ENCODE assay signal across 13 cellular contexts in the genomic region with DNA sequence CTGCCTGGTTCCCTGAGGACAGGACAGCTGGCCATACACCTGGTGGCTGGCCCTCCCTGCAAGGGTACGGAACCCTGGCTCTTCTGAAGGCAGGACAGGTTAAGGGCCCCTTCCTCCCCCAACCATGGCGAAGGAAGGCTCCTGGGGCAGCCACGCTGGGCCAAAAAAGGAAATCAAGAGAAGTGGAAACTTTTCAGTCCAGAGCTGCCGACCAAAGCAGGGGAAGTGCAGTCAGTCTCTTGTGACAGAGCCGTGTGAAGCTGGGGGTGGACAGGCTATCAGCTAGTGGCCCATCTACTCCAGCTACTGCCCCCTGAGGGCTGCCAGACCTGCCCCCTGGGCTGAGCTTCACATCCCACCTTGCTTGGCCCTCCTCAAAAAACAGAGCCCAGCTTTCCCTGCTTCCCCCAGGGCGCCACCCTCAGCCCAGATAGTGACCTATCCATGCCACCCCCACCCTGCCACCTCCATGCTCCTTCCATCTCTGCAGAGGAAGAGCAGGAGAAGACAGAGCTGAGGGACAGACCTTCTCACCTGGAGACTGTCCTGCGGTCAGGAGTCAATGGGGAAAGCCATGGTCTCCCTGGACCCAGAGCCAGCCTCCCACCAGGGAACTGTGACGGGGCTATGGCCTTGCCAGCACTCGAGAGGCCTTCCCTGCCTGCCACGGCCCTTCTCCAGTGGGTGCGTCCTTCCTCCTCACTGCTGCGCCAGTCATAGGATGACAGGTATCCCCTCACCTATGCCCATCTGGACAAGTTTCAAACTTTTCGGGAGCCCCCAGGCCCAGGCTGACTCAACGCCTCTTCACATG. TPM values are rescaled to one million over a fixed set of nuclear protein-coding genes. Genes with fewer than 3 reads are reported as not detected.
DNase-seq lines count a peak whose midpoint lies in the region; ATAC-seq, FAIRE-seq and TF ChIP-seq lines count a peak whose summit lies in the region.
"Had no signal": no experiment of that assay in that cellular context is flagged by ENCODE, and none has a peak within 500 bp of the region (broad histone marks: within the 10 kb centered on the region; RNA-seq: fewer than 3 reads in every experiment).

No MANE protein-coding gene starts in this region.

- H3K27me3 Mint-ChIP-seq in activated T-cell treated with anti-CD3 and anti-CD28 coated beads, Interleukin-2, amount 50 U/mL, for 72 hours (ENCODE audit: low read depth) = no peaks in the 10 kb centered on the region
- H3K27me3 Mint-ChIP-seq in stimulated activated memory B cell treated with anti-CD40 and anti-IgM and Interleukin-4, amounts not matched to agents 10 μg/mL and 1 μg/mL and 100 μg/mL, for 72 hours = no peaks in the 10 kb centered on the region
- H3K27me3 Mint-ChIP-seq in CD4-positive, alpha-beta T cell = no peaks in the 10 kb centered on the region

- TF ChIP-seq EP300 in GM12878 (IDR thresholded peaks at IDR 0.05; ENCODE audit: borderline replicate concordance in 1 of 2, control insufficient read depth in 1 of 2, low read depth in 2 of 2, low read length in 2 of 2) = no peak

- under 1% methylated on average over 14 of the region's 14 CpGs for WGBS in GM12878 (ENCODE audit: insufficient coverage, insufficient replicate concordance, low lambda C conversion rate, missing lambda C conversion rate)

- peaks cover 100% of the 10 kb centered on the region for H3K79me2 ChIP-seq in GM12878 (ENCODE audit: control insufficient read depth, insufficient read depth, low read length)

- no peaks in the 10 kb centered on the region for H3K27me3 ChIP-seq in GM12878 (replicated peaks in 1 of 2; ENCODE audit: control insufficient read depth in 2 of 2, insufficient read depth in 2 of 2, low read length in 1 of 2)
- H3K27me3 ChIP-seq in CD4-positive, alpha-beta T cell (ENCODE audit: control insufficient read depth, insufficient read depth, low read length) = no peaks in the 10 kb centered on the region
- H3K27me3 ChIP-seq: foreskin keratinocyte, ovary had no signal

- peaks cover 4 to 18% of the 10 kb centered on the region in 2 donors for H3K36me3 Mint-ChIP-seq in activated T-cell treated with anti-CD3 and anti-CD28 coated beads, Interleukin-2, amount 50 U/mL, for 72 hours (ENCODE audit: insufficient read depth in 2 of 2)
- H3K36me3 Mint-ChIP-seq in stimulated activated memory B cell treated with anti-CD40 and anti-IgM and Interleukin-4, amounts not matched to agents 10 μg/mL and 1 μg/mL and 100 μg/mL, for 72 hours = peaks cover 87% of the 10 kb centered on the region
- H3K36me3 Mint-ChIP-seq in CD4-positive, alpha-beta T cell (ENCODE audit: low read depth) = no peaks in the 10 kb centered on the region

- H4K20me1 ChIP-seq in GM12878 (ENCODE audit: control insufficient read depth, insufficient read depth) = peaks cover 24% of the 10 kb centered on the region

- H3K4me3 ChIP-seq in GM12878 = peak overlapping the region; percentile 98
- H3K4me3 ChIP-seq: ovary, PC-9 had no signal

- intact Hi-C loops in GM12878 (cut with micrococcal nuclease; ENCODE audit: unreplicated experiment) = loop anchor here (2.0 kb wide), 1 partner anchor 24 kb away; no protein-coding TSS in a partner anchor
- intact Hi-C loops in CD4-positive, alpha-beta T cell (cut with DNase I, micrococcal nuclease) = no loop called here

- H2AFZ ChIP-seq in GM12878 (ENCODE audit: control insufficient read depth, low read depth, low read length) = no peak overlapping the region
- H2AFZ ChIP-seq: PC-9 had no signal

- TF ChIP-seq POLR2A in GM12878 (IDR thresholded peaks at IDR 0.05; ENCODE audit: low read depth, low read length) = no peak; the same call in 1 of the 2 replicates

- no peaks in the 10 kb centered on the region for H3K9me3 ChIP-seq in GM12878 (replicated peaks; ENCODE audit: control insufficient read depth, insufficient read depth, low read length)
- no peaks in the 10 kb centered on the region for H3K9me3 ChIP-seq in CD4-positive, alpha-beta T cell (ENCODE audit: control insufficient read depth, low read length)
- H3K9me3 ChIP-seq: ovary had no signal

- no peak for ATAC-seq in activated T-cell treated with anti-CD3 and anti-CD28 coated beads, Interleukin-2, amount 50 U/mL, for 72 hours (replicated peaks in 1 of 2)
- ATAC-seq in GM12878 (peak; percentile 0; the same call in 1 of the 3 replicates), GM21381 (IDR thresholded peaks at IDR 0.05; ENCODE audit: unreplicated experiment) (no peak)
- peak; percentile 1 for ATAC-seq in stimulated activated memory B cell treated with anti-CD40 and anti-IgM and Interleukin-4, amounts not matched to agents 10 μg/mL and 1 μg/mL and 100 μg/mL, for 72 hours
- ATAC-seq in CD4-positive, alpha-beta T cell (ENCODE audit: poor library complexity) = no peak
- ATAC-seq: foreskin keratinocyte, left colon had no signal

- H3K4me1 Mint-ChIP-seq in activated T-cell treated with anti-CD3 and anti-CD28 coated beads, Interleukin-2, amount 50 U/mL, for 72 hours (ENCODE audit: low read depth) = peaks cover 77% of the 10 kb centered on the region
- H3K4me1 Mint-ChIP-seq in stimulated activated memory B cell treated with anti-CD40 and anti-IgM and Interleukin-4, amounts not matched to agents 10 μg/mL and 1 μg/mL and 100 μg/mL, for 72 hours = peaks cover 80% of the 10 kb centered on the region
- H3K4me1 Mint-ChIP-seq in CD4-positive, alpha-beta T cell (ENCODE audit: low read depth) = peaks cover 2% of the 10 kb centered on the region

- DNase-seq in activated T-cell treated with anti-CD3 and anti-CD28 coated beads, Interleukin-2, amount 50 U/mL, for 72 hours = no peak
- DNase-seq in activated T-cell treated with anti-CD3 and anti-CD28 coated beads, Interleukin-2, amount 50 U/mL, for 48 hours = no peak
- DNase-seq in NOMO-1 treated with DMSO at 0.1 percent for 48 hours (lab: John Stamatoyannopoulos, UW; ENCODE audit: unreplicated experiment) (peak; percentile 46), GM12878 (ENCODE audit: low read depth, low spot score) (no peak), T1000 (lab: John Stamatoyannopoulos, UW) (no peak)
- DNase-seq in CD4-positive, alpha-beta T cell = no peak
- DNase-seq: activated CD4-positive, alpha-beta T cell treated with anti-CD3 and anti-CD28 coated beads, Interleukin-2, amount 50 U/mL, for 48 hours; foreskin keratinocyte; left colon; ovary; PC-9 had no signal

- in situ Hi-C loops in GM12878 (cut with MboI) = no loop called here

- CTCF ChIA-PET in GM12878 (lab: Yijun Ruan, JAX) = interaction anchor here (1.1 to 22.3 kb wide), 8 partner anchors 9 to 359 kb away, joined by 3 to 655 read pairs (median 7); a partner anchor contains a TSS
- CTCF ChIA-PET in CD4-positive, alpha-beta T cell (lab: Charles Lee) = no interaction called here

- TF ChIP-seq RAD21 in GM12878 (IDR thresholded peaks at IDR 0.05; ENCODE audit: insufficient read depth, low read depth, low read length) = no peak

- peak overlapping the region; percentile 62 for H3K27ac Mint-ChIP-seq in activated T-cell treated with anti-CD3 and anti-CD28 coated beads, Interleukin-2, amount 50 U/mL, for 72 hours
- peak overlapping the region; percentile 94 for H3K27ac Mint-ChIP-seq in stimulated activated memory B cell treated with anti-CD40 and anti-IgM and Interleukin-4, amounts not matched to agents 10 μg/mL and 1 μg/mL and 100 μg/mL, for 72 hours
- no peak overlapping the region for H3K27ac Mint-ChIP-seq in CD4-positive, alpha-beta T cell

- FAIRE-seq in GM12878 (lab: Jason Lieb, UNC) = no peak

- peaks cover 13 to 16% of the 10 kb centered on the region in 2 experiments; a peak in 3 of 4 replicates for H3K36me3 ChIP-seq in GM12878 (ENCODE audit: control insufficient read depth in 2 of 2, insufficient read depth in 2 of 2, low read length in 1 of 2)
- H3K36me3 ChIP-seq: ovary had no signal

- peaks cover 53% of the 10 kb centered on the region for H3K4me1 ChIP-seq in GM12878 (ENCODE audit: control insufficient read depth, insufficient read depth, low read length)

- H3K4me2 ChIP-seq in GM12878 (ENCODE audit: control insufficient read depth, insufficient read depth) = peak overlapping the region; percentile 97
- H3K4me2 ChIP-seq: PC-9 had no signal

- TF ChIP-seq CTCF in GM12878 (IDR thresholded peaks at IDR 0.05 in 2 of 3, conservative IDR thresholded peaks at IDR 0.05 in 1 of 3; ENCODE audit: control insufficient read depth in 2 of 3, extremely low read depth in 1 of 3, insufficient read depth in 1 of 3, low read depth in 3 of 3, low read length in 3 of 3) = peak in 2 of 3 experiments; percentile 8 to 10; a peak in 1 of 6 replicates
- TF ChIP-seq CTCF in CD4-positive, alpha-beta T cell (IDR thresholded peaks at IDR 0.05) = no peak

- SMC1A ChIA-PET in GM12878 (lab: Charles Lee; ENCODE audit: uncharacterized antibody, unreplicated experiment) = interaction anchor here (0.9 to 25.4 kb wide), 6 partner anchors 9 to 48 kb away, joined by 3 to 544 read pairs (median 34); no protein-coding TSS in a partner anchor

- no peaks in the 10 kb centered on the region for H3K9me3 Mint-ChIP-seq in activated T-cell treated with anti-CD3 and anti-CD28 coated beads, Interleukin-2, amount 50 U/mL, for 72 hours
- H3K9me3 Mint-ChIP-seq in stimulated activated memory B cell treated with anti-CD40 and anti-IgM and Interleukin-4, amounts not matched to agents 10 μg/mL and 1 μg/mL and 100 μg/mL, for 72 hours = no peaks in the 10 kb centered on the region
- no peaks in the 10 kb centered on the region for H3K9me3 Mint-ChIP-seq in CD4-positive, alpha-beta T cell

- H3K27ac ChIP-seq in GM12878 (ENCODE audit: control insufficient read depth, insufficient read depth) = peak overlapping the region; percentile 84
- H3K27ac ChIP-seq in CD4-positive, alpha-beta T cell (ENCODE audit: low read depth, low read length) = no peak overlapping the region
- H3K27ac ChIP-seq: ovary, PC-9 had no signal

- POLR2A ChIA-PET in GM12878 (lab: Charles Lee) = interaction anchor here (0.6 to 16.6 kb wide), 11 partner anchors 9 to 359 kb away, joined by 3 to 325 read pairs (median 4); no protein-coding TSS in a partner anchor
- POLR2A ChIA-PET in CD4-positive, alpha-beta T cell (lab: Charles Lee) = no interaction called here

- peak overlapping the region; percentile 76 for H3K9ac ChIP-seq in GM12878 (ENCODE audit: control insufficient read depth, insufficient read depth, low read length)

- RAD21 ChIA-PET in GM12878 (lab: Charles Lee; ENCODE audit: unreplicated experiment) = interaction anchor here (0.8 to 24.4 kb wide), 6 partner anchors 9 to 54 kb away, joined by 3 to 496 read pairs (median 18); no protein-coding TSS in a partner anchor

- peak overlapping the region; percentile 23 to 95 for H3K4me3 Mint-ChIP-seq in activated T-cell treated with anti-CD3 and anti-CD28 coated beads, Interleukin-2, amount 50 U/mL, for 72 hours
- peak overlapping the region; percentile 94 for H3K4me3 Mint-ChIP-seq in stimulated activated memory B cell treated with anti-CD40 and anti-IgM and Interleukin-4, amounts not matched to agents 10 μg/mL and 1 μg/mL and 100 μg/mL, for 72 hours
- H3K4me3 Mint-ChIP-seq in CD4-positive, alpha-beta T cell = no peak overlapping the region

- no TSS peak for BruUV-seq in GM12878 (replicated peaks; lab: Mats Ljungman, UMichigan)

RNA-seq across cellular contexts. Expression of a gene that starts 4.6 kb away (rescaled TPM):
- 10 to 100 TPM; 46.7 to 57.1 TPM for total RNA-seq in activated T-cell treated with anti-CD3 and anti-CD28 coated beads, Interleukin-2, amount 50 U/mL, for 72 hours
- total RNA-seq in GM12878 (2013; cell fraction: nucleolus; rRNA removed) = 137 and 160 TPM in 2 replicates
- total RNA-seq in GM12878 (2014; rRNA removed) (56.3 and 58.3 TPM in 2 replicates), GM12878 (2014; rRNA removed; fragmentation: Illumina TruSeq; extraction: Trizol) (48.7 and 52.9 TPM in 2 replicates), GM12878 (2021) (112 and 114 TPM in 2 replicates)
- polyA plus RNA-seq in GM12878 (2011; ENCODE audit: low read depth) = 33.6 TPM
- polyA plus RNA-seq in GM12878 (2011; rRNA removed) (37.6 and 65.2 TPM in 2 replicates), GM12878 (2014; fragmentation: Illumina TruSeq; extraction: Trizol) (47.9 and 70.5 TPM in 2 replicates), GM12878 (2014; fragmentation: Nextera tagmentation; extraction: Ambion mirVana) (1 to 10 TPM in 1 of 2 experiments, under 1 TPM in 1; 0.08 to 1.1 TPM), GM12878 (2014; rRNA removed) (99.1 and 99.2 TPM in 2 replicates), GM12878 (2016; fragmentation: Nextera tagmentation; extraction: Ambion mirVana) (10 to 100 TPM; 13.3 to 15.6 TPM)
- 115 and 126 TPM in 2 replicates for polyA plus RNA-seq in GM12878 (2011; cell fraction: cytosol; rRNA removed)
- 208 and 229 TPM in 2 replicates for polyA plus RNA-seq in GM12878 (2011; cell fraction: nucleus; rRNA removed)
- 60.0 and 110 TPM in 2 replicates for polyA plus RNA-seq in GM12878 (2012)
- 75.6 and 130 TPM in 2 replicates for polyA minus RNA-seq in GM12878 (2011; rRNA and poly(A)+ RNA removed)
- polyA minus RNA-seq in GM12878 (2011; cell fraction: cytosol; rRNA and poly(A)+ RNA removed) = 48.1 and 52.4 TPM in 2 replicates
- polyA minus RNA-seq in GM12878 (2011; cell fraction: nucleus; rRNA and poly(A)+ RNA removed) = 48.2 and 63.7 TPM in 2 replicates
- total RNA-seq in CD4-positive, alpha-beta T cell = 1 to 10 TPM; 2.3 to 2.7 TPM

RNA-seq across cellular contexts. Expression of a gene that starts 31.8 kb away (rescaled TPM):
- total RNA-seq in activated T-cell treated with anti-CD3 and anti-CD28 coated beads, Interleukin-2, amount 50 U/mL, for 72 hours = 10 to 100 TPM; 47.8 to 55.1 TPM
- 22.7 and 26.2 TPM in 2 replicates for total RNA-seq in GM12878 (2013; cell fraction: nucleolus; rRNA removed)
- 106 and 107 TPM in 2 replicates for total RNA-seq in GM12878 (2014; rRNA removed)
- 44.3 and 46.6 TPM in 2 replicates for total RNA-seq in GM12878 (2014; rRNA removed; fragmentation: Illumina TruSeq; extraction: Trizol)
- total RNA-seq in GM12878 (2021) = 81.3 and 84.8 TPM in 2 replicates
- 33.5 TPM for polyA plus RNA-seq in GM12878 (2011; ENCODE audit: low read depth)
- 72.6 and 89.7 TPM in 2 replicates for polyA plus RNA-seq in GM12878 (2011; rRNA removed)
- polyA plus RNA-seq in GM12878 (2011; cell fraction: cytosol; rRNA removed) = 138 and 156 TPM in 2 replicates
- polyA plus RNA-seq in GM12878 (2011; cell fraction: nucleus; rRNA removed) = 60.8 and 62.4 TPM in 2 replicates
- 57.3 and 69.1 TPM in 2 replicates for polyA plus RNA-seq in GM12878 (2012)
- polyA plus RNA-seq in GM12878 (2014; fragmentation: Illumina TruSeq; extraction: Trizol) = 61.3 and 90.5 TPM in 2 replicates
- 10 to 100 TPM; 25.9 to 59.1 TPM for polyA plus RNA-seq in GM12878 (2014; fragmentation: Nextera tagmentation; extraction: Ambion mirVana)
- polyA plus RNA-seq in GM12878 (2014; rRNA removed) = 117 and 135 TPM in 2 replicates
- 100 to 1,000 TPM; 123 to 145 TPM for polyA plus RNA-seq in GM12878 (2016; fragmentation: Nextera tagmentation; extraction: Ambion mirVana)
- 79.1 and 122 TPM in 2 replicates for polyA minus RNA-seq in GM12878 (2011; rRNA and poly(A)+ RNA removed)
- 32.5 and 36.5 TPM in 2 replicates for polyA minus RNA-seq in GM12878 (2011; cell fraction: cytosol; rRNA and poly(A)+ RNA removed)
- polyA minus RNA-seq in GM12878 (2011; cell fraction: nucleus; rRNA and poly(A)+ RNA removed) = 17.3 and 22.1 TPM in 2 replicates
- 10 to 100 TPM; 14.3 to 17.1 TPM for total RNA-seq in CD4-positive, alpha-beta T cell

Comparison
In these comparisons a context has a peak if more than half of its experiments do, and no peak if none do; other contexts are left out.
1. ATAC-seq: peak in GM12878 (single experiment) and stimulated activated memory B cell treated with anti-CD40 and anti-IgM and Interleukin-4, amounts not matched to agents 10 μg/mL and 1 μg/mL and 100 μg/mL, for 72 hours (single experiment); none in activated T-cell treated with anti-CD3 and anti-CD28 coated beads, Interleukin-2, amount 50 U/mL, for 72 hours (0 of 2), GM21381 (single experiment) and CD4-positive, alpha-beta T cell (single experiment).
2. RNA of a gene that starts 4.6 kb away (total RNA-seq): 48.7 to 160 TPM in GM12878 and 46.7 to 57.1 TPM in activated T-cell treated with anti-CD3 and anti-CD28 coated beads, Interleukin-2, amount 50 U/mL, for 72 hours; 2.3 to 2.7 TPM in CD4-positive, alpha-beta T cell; every median in the first group is over 10 times any median in the second.